1 cellular context compared by ENCODE assay signal in the genomic region with DNA sequence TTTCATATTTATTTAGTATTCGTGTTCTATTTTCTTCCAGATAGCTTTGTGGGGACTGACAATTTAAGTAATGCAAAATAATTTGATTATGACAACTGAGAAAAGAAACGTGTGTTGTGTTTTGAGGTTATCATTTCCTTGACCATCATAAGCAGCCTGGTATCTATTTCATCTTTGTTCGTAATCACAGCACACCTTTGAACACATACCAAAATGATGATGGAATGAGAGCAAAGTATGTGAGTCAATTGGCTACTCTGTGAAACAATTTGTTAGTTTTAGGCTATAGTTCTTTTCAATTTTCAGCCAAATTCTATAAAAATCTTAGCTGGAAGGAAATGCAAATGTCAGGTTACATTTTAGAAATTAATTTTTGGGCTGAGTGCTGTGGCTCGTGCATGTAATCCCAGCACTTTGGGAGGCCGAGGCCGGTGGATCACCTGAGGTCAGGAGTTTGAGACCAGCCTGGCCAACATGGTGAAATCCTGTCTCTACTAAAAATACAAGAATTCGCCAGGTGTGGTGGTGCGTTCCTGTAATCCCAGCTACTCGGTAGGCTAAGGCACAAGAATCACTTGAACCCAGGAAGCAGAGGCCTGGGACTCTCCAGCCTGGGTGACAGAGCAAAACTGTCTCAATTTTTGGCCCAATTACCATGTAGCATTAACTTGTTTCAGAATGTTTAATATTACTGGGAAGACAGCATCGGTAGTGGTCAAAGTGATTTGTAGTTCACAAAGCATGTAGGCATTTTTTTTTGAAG.
A peak's percentile ranks its signal among the peaks of the same experiment; 100 is the strongest.
TF ChIP-seq lines count a peak whose summit lies in the region.

No MANE protein-coding gene starts in this region.

TF ChIP-seq in K562, 482 proteins besides CTCF, POLR2A, EP300 and RAD21 (continues in another document):
- TF ChIP-seq ZC3H4 (CRISPR knock-in tag; IDR thresholded peaks at IDR 0.05; ENCODE audit: borderline replicate concordance) (no peak), ZNF316 (IDR thresholded peaks at IDR 0.05) (no peak), CBX8 (IDR thresholded peaks at IDR 0.05; ENCODE audit: borderline replicate concordance, extremely low read depth, low read depth, low read length, poor library complexity, severe bottlenecking) (no peak), ZNF12 (CRISPR knock-in tag; IDR thresholded peaks at IDR 0.05) (no peak), RBFOX2 (IDR thresholded peaks at IDR 0.05; ENCODE audit: low read depth, low read length) (no peak), IRF2 (CRISPR knock-in tag; IDR thresholded peaks at IDR 0.05) (no peak), ZBTB7A (IDR thresholded peaks at IDR 0.05; ENCODE audit: borderline replicate concordance, control insufficient read depth, low read depth, low read length) (no peak), SREBF1 (IDR thresholded peaks at IDR 0.05; ENCODE audit: borderline replicate concordance, low read depth, low read length) (no peak), DACH1 (IDR thresholded peaks at IDR 0.05; ENCODE audit: partially characterized antibody) (peak; percentile 11), MAZ (CRISPR knock-in tag; conservative IDR thresholded peaks at IDR 0.05 in 1 of 2, IDR thresholded peaks at IDR 0.05 in 1 of 2) (no peak), KAT7 (CRISPR knock-in tag; IDR thresholded peaks at IDR 0.05; ENCODE audit: borderline replicate concordance) (no peak), CREB1 (IDR thresholded peaks at IDR 0.05) (no peak), CREB1 (CRISPR knock-in tag; IDR thresholded peaks at IDR 0.05) (no peak), ZKSCAN1 (IDR thresholded peaks at IDR 0.05; ENCODE audit: low read depth, low read length) (no peak), TCF3 (CRISPR knock-in tag; IDR thresholded peaks at IDR 0.05) (no peak), NEUROD1 (IDR thresholded peaks at IDR 0.05; ENCODE audit: borderline replicate concordance, low read depth, low read length, partially characterized antibody) (no peak), ERF (CRISPR knock-in tag; IDR thresholded peaks at IDR 0.05) (no peak), NCOR1 (IDR thresholded peaks at IDR 0.05) (no peak), ZSCAN29 (IDR thresholded peaks at IDR 0.05) (no peak), ZSCAN32 (CRISPR knock-in tag; IDR thresholded peaks at IDR 0.05) (no peak), U2AF2 (optimal IDR thresholded peaks at IDR 0.05; ENCODE audit: low read depth, low read length) (no peak), HCFC1 (IDR thresholded peaks at IDR 0.05; ENCODE audit: low read depth, low read length) (no peak), TRIM28 (IDR thresholded peaks at IDR 0.05) (no peak), SMARCB1 (IDR thresholded peaks at IDR 0.05; ENCODE audit: insufficient read length, low read depth) (no peak), BCL6 (CRISPR knock-in tag; IDR thresholded peaks at IDR 0.05) (no peak), JUND (IDR thresholded peaks at IDR 0.05; ENCODE audit: borderline replicate concordance, low read depth, low read length) (no peak), JUND (tag; IDR thresholded peaks at IDR 0.05; ENCODE audit: borderline replicate concordance, low read depth, low read length) (no peak), HNRNPLL (IDR thresholded peaks at IDR 0.05; ENCODE audit: low read depth, low read length, poor library complexity, severe bottlenecking) (no peak), PHTF2 (CRISPR knock-in tag; IDR thresholded peaks at IDR 0.05) (no peak), NFRKB (IDR thresholded peaks at IDR 0.05; ENCODE audit: low read depth) (peak; percentile 46; the same call in 1 of the 2 replicates), MYC (IDR thresholded peaks at IDR 0.05; ENCODE audit: low read depth, low read length) (no peak), MYC (CRISPR knock-in tag; IDR thresholded peaks at IDR 0.05; ENCODE audit: borderline replicate concordance, low read depth) (no peak), NR4A1 (CRISPR knock-in tag; IDR thresholded peaks at IDR 0.05) (no peak), NR4A1 (tag; IDR thresholded peaks at IDR 0.05) (peak; percentile 57; the same call in 1 of the 2 replicates), SPI1 (IDR thresholded peaks at IDR 0.05; ENCODE audit: borderline replicate concordance, low read depth, low read length) (no peak), TEAD1 (CRISPR knock-in tag; IDR thresholded peaks at IDR 0.05) (0 out of 4 replicates have a peak, but pooled peaks of 1 of the 2 experiments have one; percentile 15), EZH2 (IDR thresholded peaks at IDR 0.05; ENCODE audit: borderline replicate concordance, low read depth, low read length) (no peak), HNRNPK (IDR thresholded peaks at IDR 0.05; ENCODE audit: low read depth, low read length, poor library complexity, severe bottlenecking) (no peak), ZBTB8A (IDR thresholded peaks at IDR 0.05; ENCODE audit: partially characterized antibody) (no peak), NR1H2 (CRISPR knock-in tag; IDR thresholded peaks at IDR 0.05) (no peak), CEBPG (CRISPR knock-in tag; IDR thresholded peaks at IDR 0.05) (no peak), CEBPG (tag; conservative IDR thresholded peaks at IDR 0.05 in 1 of 2, IDR thresholded peaks at IDR 0.05 in 1 of 2) (no peak)
- TF ChIP-seq, protein P1, sequence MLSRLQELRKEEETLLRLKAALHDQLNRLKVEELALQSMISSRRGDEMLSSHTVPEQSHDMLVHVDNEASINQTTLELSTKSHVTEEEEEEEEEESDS (CRISPR knock-in tag; IDR thresholded peaks at IDR 0.05): no peak
- TF ChIP-seq, protein P2, sequence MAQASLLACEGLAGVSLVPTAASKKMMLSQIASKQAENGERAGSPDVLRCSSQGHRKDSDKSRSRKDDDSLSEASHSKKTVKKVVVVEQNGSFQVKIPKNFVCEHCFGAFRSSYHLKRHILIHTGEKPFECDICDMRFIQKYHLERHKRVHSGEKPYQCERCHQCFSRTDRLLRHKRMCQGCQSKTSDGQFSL (CRISPR knock-in tag; IDR thresholded peaks at IDR 0.05): no peak
- TF ChIP-seq, protein P2 (tag; IDR thresholded peaks at IDR 0.05): no peak
- TF ChIP-seq, protein P3, sequence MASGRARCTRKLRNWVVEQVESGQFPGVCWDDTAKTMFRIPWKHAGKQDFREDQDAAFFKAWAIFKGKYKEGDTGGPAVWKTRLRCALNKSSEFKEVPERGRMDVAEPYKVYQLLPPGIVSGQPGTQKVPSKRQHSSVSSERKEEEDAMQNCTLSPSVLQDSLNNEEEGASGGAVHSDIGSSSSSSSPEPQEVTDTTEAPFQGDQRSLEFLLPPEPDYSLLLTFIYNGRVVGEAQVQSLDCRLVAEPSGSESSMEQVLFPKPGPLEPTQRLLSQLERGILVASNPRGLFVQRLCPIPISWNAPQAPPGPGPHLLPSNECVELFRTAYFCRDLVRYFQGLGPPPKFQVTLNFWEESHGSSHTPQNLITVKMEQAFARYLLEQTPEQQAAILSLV (tag; IDR thresholded peaks at IDR 0.05): no peak
- TF ChIP-seq, protein P4, sequence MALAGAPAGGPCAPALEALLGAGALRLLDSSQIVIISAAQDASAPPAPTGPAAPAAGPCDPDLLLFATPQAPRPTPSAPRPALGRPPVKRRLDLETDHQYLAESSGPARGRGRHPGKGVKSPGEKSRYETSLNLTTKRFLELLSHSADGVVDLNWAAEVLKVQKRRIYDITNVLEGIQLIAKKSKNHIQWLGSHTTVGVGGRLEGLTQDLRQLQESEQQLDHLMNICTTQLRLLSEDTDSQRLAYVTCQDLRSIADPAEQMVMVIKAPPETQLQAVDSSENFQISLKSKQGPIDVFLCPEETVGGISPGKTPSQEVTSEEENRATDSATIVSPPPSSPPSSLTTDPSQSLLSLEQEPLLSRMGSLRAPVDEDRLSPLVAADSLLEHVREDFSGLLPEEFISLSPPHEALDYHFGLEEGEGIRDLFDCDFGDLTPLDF (CRISPR knock-in tag; IDR thresholded peaks at IDR 0.05): no peak
- TF ChIP-seq, protein P5, sequence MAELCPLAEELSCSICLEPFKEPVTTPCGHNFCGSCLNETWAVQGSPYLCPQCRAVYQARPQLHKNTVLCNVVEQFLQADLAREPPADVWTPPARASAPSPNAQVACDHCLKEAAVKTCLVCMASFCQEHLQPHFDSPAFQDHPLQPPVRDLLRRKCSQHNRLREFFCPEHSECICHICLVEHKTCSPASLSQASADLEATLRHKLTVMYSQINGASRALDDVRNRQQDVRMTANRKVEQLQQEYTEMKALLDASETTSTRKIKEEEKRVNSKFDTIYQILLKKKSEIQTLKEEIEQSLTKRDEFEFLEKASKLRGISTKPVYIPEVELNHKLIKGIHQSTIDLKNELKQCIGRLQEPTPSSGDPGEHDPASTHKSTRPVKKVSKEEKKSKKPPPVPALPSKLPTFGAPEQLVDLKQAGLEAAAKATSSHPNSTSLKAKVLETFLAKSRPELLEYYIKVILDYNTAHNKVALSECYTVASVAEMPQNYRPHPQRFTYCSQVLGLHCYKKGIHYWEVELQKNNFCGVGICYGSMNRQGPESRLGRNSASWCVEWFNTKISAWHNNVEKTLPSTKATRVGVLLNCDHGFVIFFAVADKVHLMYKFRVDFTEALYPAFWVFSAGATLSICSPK (IDR thresholded peaks at IDR 0.05; ENCODE audit: borderline replicate concordance): no peak
- TF ChIP-seq, protein P6, sequence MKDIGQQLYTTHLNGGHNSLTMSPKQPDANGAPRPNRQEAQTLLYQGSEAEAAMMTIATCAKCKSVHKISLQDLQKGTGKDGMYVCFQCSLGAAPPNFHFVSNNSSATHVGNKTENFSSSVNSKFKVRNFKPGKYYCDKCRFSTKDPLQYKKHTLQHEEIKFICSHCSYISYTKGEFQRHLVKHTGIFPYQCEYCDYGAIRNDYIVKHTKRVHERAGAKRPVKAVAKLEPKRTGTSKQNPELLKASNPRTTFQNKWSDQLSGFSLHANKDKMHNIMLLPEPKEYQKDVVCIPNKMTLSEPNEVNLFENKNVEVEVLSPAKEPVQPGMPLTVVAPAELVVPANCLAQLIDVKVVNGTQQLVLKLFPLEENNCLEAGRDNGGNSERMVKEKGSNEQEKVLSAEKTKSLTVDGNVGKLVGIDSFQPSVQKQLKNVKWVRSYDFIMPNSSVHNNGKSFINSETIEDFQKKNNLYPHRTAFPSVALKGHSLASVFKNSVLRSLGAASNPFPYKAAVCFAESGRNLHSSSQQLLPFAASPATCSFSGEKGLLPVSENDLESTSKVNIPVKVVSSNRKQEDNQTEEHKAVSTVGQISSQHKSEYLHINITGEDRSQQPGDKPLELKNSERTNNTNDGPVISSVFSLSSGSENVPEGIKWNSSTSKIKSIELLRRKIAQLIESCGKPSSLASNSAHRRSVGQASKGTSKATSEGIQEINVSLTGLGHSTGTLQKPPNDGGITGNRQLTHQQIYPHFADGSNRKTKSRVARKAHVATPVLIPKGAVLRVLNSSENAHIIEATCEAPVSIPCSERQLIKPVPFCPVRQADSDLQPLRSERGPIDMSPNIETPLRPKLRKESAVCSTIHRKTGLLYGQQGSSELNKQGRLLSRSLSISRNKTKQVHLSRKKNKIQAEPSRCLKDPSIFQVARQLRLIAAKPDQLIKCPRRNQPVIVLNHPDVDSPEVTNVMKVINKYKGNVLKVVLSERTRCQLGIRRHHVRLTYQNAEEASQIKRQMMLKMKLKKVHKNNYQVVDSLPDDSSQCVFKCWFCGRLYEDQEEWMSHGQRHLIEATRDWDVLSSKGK (CRISPR knock-in tag; IDR thresholded peaks at IDR 0.05): no peak
- TF ChIP-seq, protein P7, sequence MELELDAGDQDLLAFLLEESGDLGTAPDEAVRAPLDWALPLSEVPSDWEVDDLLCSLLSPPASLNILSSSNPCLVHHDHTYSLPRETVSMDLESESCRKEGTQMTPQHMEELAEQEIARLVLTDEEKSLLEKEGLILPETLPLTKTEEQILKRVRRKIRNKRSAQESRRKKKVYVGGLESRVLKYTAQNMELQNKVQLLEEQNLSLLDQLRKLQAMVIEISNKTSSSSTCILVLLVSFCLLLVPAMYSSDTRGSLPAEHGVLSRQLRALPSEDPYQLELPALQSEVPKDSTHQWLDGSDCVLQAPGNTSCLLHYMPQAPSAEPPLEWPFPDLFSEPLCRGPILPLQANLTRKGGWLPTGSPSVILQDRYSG (tag; conservative IDR thresholded peaks at IDR 0.05; ENCODE audit: low read depth): peak; percentile 46; the same call in 1 of the 2 replicates
- TF ChIP-seq, protein P8, sequence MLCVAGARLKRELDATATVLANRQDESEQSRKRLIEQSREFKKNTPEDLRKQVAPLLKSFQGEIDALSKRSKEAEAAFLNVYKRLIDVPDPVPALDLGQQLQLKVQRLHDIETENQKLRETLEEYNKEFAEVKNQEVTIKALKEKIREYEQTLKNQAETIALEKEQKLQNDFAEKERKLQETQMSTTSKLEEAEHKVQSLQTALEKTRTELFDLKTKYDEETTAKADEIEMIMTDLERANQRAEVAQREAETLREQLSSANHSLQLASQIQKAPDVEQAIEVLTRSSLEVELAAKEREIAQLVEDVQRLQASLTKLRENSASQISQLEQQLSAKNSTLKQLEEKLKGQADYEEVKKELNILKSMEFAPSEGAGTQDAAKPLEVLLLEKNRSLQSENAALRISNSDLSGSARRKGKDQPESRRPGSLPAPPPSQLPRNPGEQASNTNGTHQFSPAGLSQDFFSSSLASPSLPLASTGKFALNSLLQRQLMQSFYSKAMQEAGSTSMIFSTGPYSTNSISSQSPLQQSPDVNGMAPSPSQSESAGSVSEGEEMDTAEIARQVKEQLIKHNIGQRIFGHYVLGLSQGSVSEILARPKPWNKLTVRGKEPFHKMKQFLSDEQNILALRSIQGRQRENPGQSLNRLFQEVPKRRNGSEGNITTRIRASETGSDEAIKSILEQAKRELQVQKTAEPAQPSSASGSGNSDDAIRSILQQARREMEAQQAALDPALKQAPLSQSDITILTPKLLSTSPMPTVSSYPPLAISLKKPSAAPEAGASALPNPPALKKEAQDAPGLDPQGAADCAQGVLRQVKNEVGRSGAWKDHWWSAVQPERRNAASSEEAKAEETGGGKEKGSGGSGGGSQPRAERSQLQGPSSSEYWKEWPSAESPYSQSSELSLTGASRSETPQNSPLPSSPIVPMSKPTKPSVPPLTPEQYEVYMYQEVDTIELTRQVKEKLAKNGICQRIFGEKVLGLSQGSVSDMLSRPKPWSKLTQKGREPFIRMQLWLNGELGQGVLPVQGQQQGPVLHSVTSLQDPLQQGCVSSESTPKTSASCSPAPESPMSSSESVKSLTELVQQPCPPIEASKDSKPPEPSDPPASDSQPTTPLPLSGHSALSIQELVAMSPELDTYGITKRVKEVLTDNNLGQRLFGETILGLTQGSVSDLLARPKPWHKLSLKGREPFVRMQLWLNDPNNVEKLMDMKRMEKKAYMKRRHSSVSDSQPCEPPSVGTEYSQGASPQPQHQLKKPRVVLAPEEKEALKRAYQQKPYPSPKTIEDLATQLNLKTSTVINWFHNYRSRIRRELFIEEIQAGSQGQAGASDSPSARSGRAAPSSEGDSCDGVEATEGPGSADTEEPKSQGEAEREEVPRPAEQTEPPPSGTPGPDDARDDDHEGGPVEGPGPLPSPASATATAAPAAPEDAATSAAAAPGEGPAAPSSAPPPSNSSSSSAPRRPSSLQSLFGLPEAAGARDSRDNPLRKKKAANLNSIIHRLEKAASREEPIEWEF (CRISPR knock-in tag; IDR thresholded peaks at IDR 0.05): no peak
